Comparison of ENCODE assay signal across 8 cellular contexts in genomic region chr16:70685938-70686375, GRCh38. TPM values are rescaled to one million over a fixed set of nuclear protein-coding genes. Genes with fewer than 3 reads are reported as not detected.
DNase-seq lines count a peak whose midpoint lies in the region; ATAC-seq and TF ChIP-seq lines count a peak whose summit lies in the region.

A gene with protein sequence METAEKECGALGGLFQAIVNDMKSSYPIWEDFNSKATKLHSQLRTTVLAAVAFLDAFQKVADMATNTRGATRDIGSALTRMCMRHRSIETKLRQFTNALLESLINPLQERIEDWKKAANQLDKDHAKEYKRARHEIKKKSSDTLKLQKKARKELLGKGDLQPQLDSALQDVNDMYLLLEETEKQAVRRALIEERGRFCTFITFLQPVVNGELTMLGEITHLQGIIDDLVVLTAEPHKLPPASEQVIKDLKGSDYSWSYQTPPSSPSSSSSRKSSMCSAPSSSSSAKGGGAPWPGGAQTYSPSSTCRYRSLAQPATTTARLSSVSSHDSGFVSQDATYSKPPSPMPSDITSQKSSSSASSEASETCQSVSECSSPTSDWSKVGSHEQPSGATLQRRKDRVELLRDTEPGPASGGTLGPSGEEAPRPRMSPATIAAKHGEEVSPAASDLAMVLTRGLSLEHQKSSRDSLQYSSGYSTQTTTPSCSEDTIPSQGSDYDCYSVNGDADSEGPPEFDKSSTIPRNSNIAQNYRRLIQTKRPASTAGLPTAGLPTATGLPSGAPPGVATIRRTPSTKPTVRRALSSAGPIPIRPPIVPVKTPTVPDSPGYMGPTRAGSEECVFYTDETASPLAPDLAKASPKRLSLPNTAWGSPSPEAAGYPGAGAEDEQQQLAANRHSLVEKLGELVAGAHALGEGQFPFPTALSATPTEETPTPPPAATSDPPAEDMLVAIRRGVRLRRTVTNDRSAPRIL (minus strand): TSS chr16:70686053. CDS start chr16:70685791, 262 bp downstream.

- H3K27me3 ChIP-seq in GM23248 (replicated peaks; ENCODE audit: insufficient read depth), result no peaks in the 10 kb centered on the region
- no peaks in the 10 kb centered on the region for H3K27me3 ChIP-seq in cardiac muscle cell
- H3K27me3 ChIP-seq in osteoblast (ENCODE audit: insufficient read depth, low read length), result no peaks in the 10 kb centered on the region

- ATAC-seq in HG03342 (IDR thresholded peaks at IDR 0.05; ENCODE audit: unreplicated experiment) (no peak), HG03025 (IDR thresholded peaks at IDR 0.05; ENCODE audit: low FRiP score, unreplicated experiment) (no peak)

- H3K9ac ChIP-seq in GM23248, result peak within 1 kb of the TSS; percentile 95

- H3K27ac ChIP-seq in GM23248, result peak within 1 kb of the TSS; percentile 59
- H3K27ac ChIP-seq in angular gyrus (ENCODE audit: low read depth, low read length), result peak within 1 kb of the TSS; percentile 96
- H3K27ac ChIP-seq in cardiac muscle cell, result peak within 1 kb of the TSS; percentile 75
- H3K27ac ChIP-seq in osteoblast (ENCODE audit: low read depth, low read length), result peak within 1 kb of the TSS; percentile 71

- no peaks in the 10 kb centered on the region for H3K9me2 ChIP-seq in GM23248 (ENCODE audit: insufficient read depth)

- DNase-seq in AG09309 (ENCODE audit: low read depth) (peak; percentile 46), GM23248 (peak; percentile 95), NCI-H524 (lab: John Stamatoyannopoulos, UW) (peak; percentile 70 to 84), cardiac muscle cell (ENCODE audit: low read depth in 1 of 2, low spot score in 1 of 2) (peak; percentile 91 to 97), osteoblast (ENCODE audit: insufficient read length, low spot score, missing footprints) (peak; percentile 100)

- in situ Hi-C loops in GM23248 (cut with MboI), result no loop called here

- no peaks in the 10 kb centered on the region for H3K9me3 ChIP-seq in GM23248 (ENCODE audit: low read depth)
- H3K9me3 ChIP-seq in cardiac muscle cell (ENCODE audit: low read depth), result no peaks in the 10 kb centered on the region
- H3K9me3 ChIP-seq in osteoblast (ENCODE audit: low read depth, low read length), result no peaks in the 10 kb centered on the region

- H3K36me3 ChIP-seq in GM23248 (ENCODE audit: low read depth), result no peaks in the 10 kb centered on the region
- H3K36me3 ChIP-seq in cardiac muscle cell, result no peaks in the 10 kb centered on the region
- peaks cover 16% of the 10 kb centered on the region for H3K36me3 ChIP-seq in osteoblast (ENCODE audit: insufficient read depth, low read length)

- peak within 1 kb of the TSS; percentile 88 for H3K4me2 ChIP-seq in GM23248 (ENCODE audit: unreplicated experiment)
- peak within 1 kb of the TSS; percentile 87 for H3K4me2 ChIP-seq in osteoblast (ENCODE audit: insufficient read depth, low read length)

- H3F3A ChIP-seq in GM23248 (ENCODE audit: insufficient read depth), result no peaks in the 10 kb centered on the region

- 0 out of 2 replicates have a peak within 1 kb of the TSS, but pooled peaks have one; percentile 40 for H2AFZ ChIP-seq in GM23248
- no peak within 1 kb of the TSS for H2AFZ ChIP-seq in osteoblast (ENCODE audit: low read length)

- H4K20me1 ChIP-seq in GM23248 (ENCODE audit: insufficient read depth) (no peaks in the 10 kb centered on the region), osteoblast (ENCODE audit: insufficient read depth, low read length) (peaks cover 36% of the 10 kb centered on the region)

- 1% methylated on average over 27 to 61 of the region's 72 CpGs for WGBS in GM23248 (ENCODE audit: low coverage in 1 of 2, low lambda C conversion rate in 2 of 2, missing lambda C conversion rate in 2 of 2), 2 experiments

- peaks cover 23% of the 10 kb centered on the region for H3K4me1 ChIP-seq in GM23248 (ENCODE audit: insufficient read depth)
- peaks cover 42% of the 10 kb centered on the region for H3K4me1 ChIP-seq in cardiac muscle cell (ENCODE audit: low read depth)
- peaks cover 58% of the 10 kb centered on the region for H3K4me1 ChIP-seq in osteoblast (ENCODE audit: insufficient read depth, low read length)

- TF ChIP-seq CTCF in AG09309 (IDR thresholded peaks at IDR 0.05; ENCODE audit: control insufficient read depth, insufficient read depth, low read depth, low read length, missing control alignments) (no peak), cardiac muscle cell (IDR thresholded peaks at IDR 0.05; ENCODE audit: low read depth, low read length) (no peak), osteoblast (IDR thresholded peaks at IDR 0.05; ENCODE audit: extremely low read depth, low read depth, low read length) (no peak)

- H3K4me3 ChIP-seq in AG09309 (ENCODE audit: control insufficient read depth, low read depth, low read length) (peak within 1 kb of the TSS; percentile 85), GM23248 (peak within 1 kb of the TSS; percentile 77), cardiac muscle cell (peak within 1 kb of the TSS; percentile 80), osteoblast (ENCODE audit: insufficient read depth, low read length) (peak within 1 kb of the TSS; percentile 86)

- H3K79me2 ChIP-seq in GM23248 (ENCODE audit: insufficient read depth) (peaks cover 45% of the 10 kb centered on the region), osteoblast (ENCODE audit: insufficient read depth, low read length) (peaks cover 47% of the 10 kb centered on the region)

RNA-seq across cellular contexts. Expression of the gene that starts here (rescaled TPM):
- 13.2 and 23.7 TPM in 2 replicates for total RNA-seq in GM23248 (2014; rRNA removed; shearing (Covaris generic))
- polyA plus RNA-seq in GM23248 (2016; fragmentation: Nextera tagmentation; extraction: Ambion mirVana), result 0.43 and 0.44 TPM in 2 replicates
- 47.2 and 82.3 TPM in 2 replicates for total RNA-seq in cardiac muscle cell
- 12.4 and 22.7 TPM in 2 replicates for polyA plus RNA-seq in cardiac muscle cell
- 54.2 and 56.5 TPM in 2 replicates for total RNA-seq in osteoblast

Comparison
In these comparisons a context has a peak if more than half of its experiments do, and no peak if none do; other contexts are left out.
1. DNase-seq: peak in every context shown above with its lines; median percentile 100 in osteoblast; 95 in GM23248; 94 in cardiac muscle cell; 77 in NCI-H524; 46 in AG09309.